Comparison of ENCODE assay signal across 29 cellular contexts in the genomic region with DNA sequence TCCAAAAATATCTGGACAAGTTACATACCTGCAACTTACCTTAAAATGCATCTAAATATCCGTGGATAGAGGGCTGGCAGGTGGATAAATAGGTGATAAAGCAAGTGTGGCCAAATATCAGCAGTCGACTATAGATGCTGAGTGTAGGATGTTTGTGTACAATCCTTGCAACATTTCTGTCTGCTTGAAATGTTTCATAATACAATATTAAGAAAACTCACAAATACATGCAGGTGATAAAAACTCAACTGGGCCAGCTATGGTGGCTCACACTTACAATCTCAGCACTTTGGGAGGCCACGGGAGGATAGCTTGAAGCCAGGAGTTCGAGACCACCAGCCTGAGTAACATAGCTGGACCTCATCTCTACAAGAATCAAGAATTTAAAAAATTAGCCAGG. TPM values are rescaled to one million over a fixed set of nuclear protein-coding genes. Genes with fewer than 3 reads are reported as not detected.
A peak's percentile ranks its signal among the peaks of the same experiment; 100 is the strongest.
DNase-seq lines count a peak whose midpoint lies in the region.
"Had no signal": no experiment of that assay in that cellular context is flagged by ENCODE, and none has a peak within 500 bp of the region (broad histone marks: within the 10 kb centered on the region; RNA-seq: fewer than 3 reads in every experiment).

No MANE protein-coding gene starts in this region.

- H2BK12ac ChIP-seq in trophoblast cell (ENCODE audit: low read length): no peak overlapping the region

- H2BK120ac ChIP-seq in trophoblast cell (ENCODE audit: insufficient read depth, low read length, poor library complexity): no peak overlapping the region

- H3K4me1 ChIP-seq in trophoblast cell (ENCODE audit: control insufficient read depth in 1 of 2, insufficient read depth in 2 of 2, low read length in 2 of 2): no peaks in the 10 kb centered on the region
- H3K4me1 ChIP-seq: BE2C, Caco-2 had no signal

- WGBS in trophoblast cell (ENCODE audit: extremely low coverage, insufficient coverage, insufficient read length): no CpG with 5 or more reads among the region's 4 CpGs

- H3K4ac ChIP-seq in trophoblast cell (ENCODE audit: low read depth, low read length): no peak overlapping the region

- H3K9ac ChIP-seq in trophoblast cell (ENCODE audit: low read length): no peak overlapping the region
- H3K9ac ChIP-seq: BLaER1; BLaER1 treated with 17β-estradiol and CSF1 and Interleukin-3, amounts not matched to agents 10 nM and 100 nM had no signal

- H4K8ac ChIP-seq in trophoblast cell (ENCODE audit: low read depth, low read length): no peak overlapping the region

- DNase-seq in trophoblast cell: peak; percentile 71 to 83
- DNase-seq in activated CD8-positive, alpha-beta memory T cell treated with anti-CD3 and anti-CD28 coated beads, Interleukin-2, amount 50 U/mL, for 4 hours: no peak
- DNase-seq: 8988T; ACHN; AML-193; BE2C; C1 segment of cervical spinal cord; Caco-2; Calu3; CD4-positive, alpha-beta memory T cell; CD4-positive, alpha-beta T cell; CD4-positive, CD25-positive, alpha-beta regulatory T cell; CD8-positive, alpha-beta memory T cell; CD8-positive, alpha-beta T cell; COR-L47; DMS 273 treated with DMSO at 0.1 percent for 48 hours; DMS153; DMS53; DMS79; DMS79 treated with DMSO at 0.1 percent for 48 hours; DND-41; EL had no signal

- no peak overlapping the region for H3K4me3 ChIP-seq in trophoblast cell (ENCODE audit: low read depth, low read length)
- H3K4me3 ChIP-seq: A549; BLaER1; BLaER1 treated with 17β-estradiol and CSF1 and Interleukin-3, amounts not matched to agents 10 nM and 100 nM had no signal

- H3K9me3 ChIP-seq in trophoblast cell (ENCODE audit: insufficient read depth, low read depth, low read length): peaks cover 5% of the 10 kb centered on the region
- H3K9me3 ChIP-seq: A549, BE2C had no signal

- H3K18ac ChIP-seq in trophoblast cell (ENCODE audit: low read length): no peak overlapping the region

- H3K14ac ChIP-seq in trophoblast cell (ENCODE audit: low read length): no peak overlapping the region

- no peak overlapping the region for H4K91ac ChIP-seq in trophoblast cell (ENCODE audit: low read depth, low read length)

- no peaks in the 10 kb centered on the region for H3K27me3 ChIP-seq in trophoblast cell (ENCODE audit: insufficient read depth, low read length)
- H3K27me3 ChIP-seq: BE2C; BLaER1; BLaER1 treated with 17β-estradiol and CSF1 and Interleukin-3, amounts not matched to agents 10 nM and 100 nM had no signal

- no peaks in the 10 kb centered on the region for H3K79me1 ChIP-seq in trophoblast cell (ENCODE audit: low read length)

- H2AK5ac ChIP-seq in trophoblast cell (ENCODE audit: low read length): no peak overlapping the region

- H3K23ac ChIP-seq in trophoblast cell (ENCODE audit: low read length): no peak overlapping the region

- no peak overlapping the region for H2AFZ ChIP-seq in trophoblast cell (ENCODE audit: insufficient read depth, low read length, poor library complexity)

- H4K12ac ChIP-seq in trophoblast cell (ENCODE audit: low read depth, low read length): no peak overlapping the region

- no peaks in the 10 kb centered on the region for H3K79me2 ChIP-seq in trophoblast cell (ENCODE audit: control insufficient read depth, insufficient read depth, low read length, poor library complexity)

- H3K4me2 ChIP-seq in trophoblast cell (ENCODE audit: low read length): no peak overlapping the region
- H3K4me2 ChIP-seq: A549; BLaER1; BLaER1 treated with 17β-estradiol and CSF1 and Interleukin-3, amounts not matched to agents 10 nM and 100 nM had no signal

- no peaks in the 10 kb centered on the region for H3K36me3 ChIP-seq in trophoblast cell (ENCODE audit: control insufficient read depth in 1 of 2, insufficient read depth in 2 of 2, low read length in 2 of 2)
- H3K36me3 ChIP-seq: BE2C; BLaER1; BLaER1 treated with 17β-estradiol and CSF1 and Interleukin-3, amounts not matched to agents 10 nM and 100 nM had no signal

- H2BK5ac ChIP-seq in trophoblast cell (ENCODE audit: low read depth, low read length, poor library complexity): no peak overlapping the region

- H3K27ac ChIP-seq in trophoblast cell (ENCODE audit: low read depth, low read length): no peak overlapping the region
- H3K27ac ChIP-seq: 22Rv1; A549; BLaER1; BLaER1 treated with 17β-estradiol and CSF1 and Interleukin-3, amounts not matched to agents 10 nM and 100 nM; C4-2B had no signal

RNA-seq across cellular contexts. Expression of gene ACTA1, which starts 41.0 kb away (rescaled TPM):
- polyA plus RNA-seq in trophoblast cell (2013): 51.4 and 63.6 TPM in 2 replicates
- polyA plus RNA-seq: AG04450; CD14-positive monocyte; CD4-positive, alpha-beta memory T cell; CD4-positive, CD25-positive, alpha-beta regulatory T cell; CD8-positive, alpha-beta memory T cell had no signal

RNA-seq across cellular contexts. Expression of gene CCSAP, which starts 50.1 kb away (rescaled TPM):
- polyA plus RNA-seq in trophoblast cell (2013): 42.2 and 43.3 TPM in 2 replicates
